ENCODE assay signal across 9 cellular contexts in the genomic region with DNA sequence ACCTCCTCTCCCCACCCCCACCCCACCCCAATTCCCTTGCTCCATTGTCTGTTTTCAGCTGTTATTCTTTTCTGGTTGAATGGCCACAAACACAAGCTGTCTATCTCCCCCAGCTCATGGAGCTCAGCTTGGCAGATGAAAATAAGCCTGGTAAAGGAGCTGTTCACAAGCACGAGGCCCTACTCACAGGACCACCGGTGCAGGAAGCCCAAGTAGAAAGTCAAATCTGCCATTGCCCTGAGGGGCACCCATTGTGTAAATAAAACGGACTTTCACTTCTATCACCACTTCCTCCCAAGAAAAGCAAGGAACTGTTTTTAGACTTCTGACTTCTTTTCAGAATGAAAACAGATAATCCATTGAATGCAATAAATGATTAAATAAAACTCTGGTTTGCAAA. TPM values are rescaled to one million over a fixed set of nuclear protein-coding genes. Genes with fewer than 3 reads are reported as not detected.
DNase-seq lines count a peak whose midpoint lies in the region; ATAC-seq and TF ChIP-seq lines count a peak whose summit lies in the region.
"Had no signal": no experiment of that assay in that cellular context is flagged by ENCODE, and none has a peak within 500 bp of the region (broad histone marks: within the 10 kb centered on the region; RNA-seq: fewer than 3 reads in every experiment).

No MANE protein-coding gene starts in this region.

- H3K4me3 ChIP-seq in upper lobe of left lung, result no peak overlapping the region
- no peak overlapping the region for H3K4me3 ChIP-seq in coronary artery
- H3K4me3 ChIP-seq: MG63 had no signal

- H3K27me3 ChIP-seq in upper lobe of left lung, result no peaks in the 10 kb centered on the region
- H3K27me3 ChIP-seq: MG63 had no signal

- no peak for ATAC-seq in upper lobe of left lung (ENCODE audit: low FRiP score in 2 of 2)
- no peak for ATAC-seq in GM18867 (IDR thresholded peaks at IDR 0.05; ENCODE audit: unreplicated experiment)

- no peaks in the 10 kb centered on the region for H3K36me3 ChIP-seq in upper lobe of left lung
- H3K36me3 ChIP-seq: MG63 had no signal

- H3K4me3 Mint-ChIP-seq in activated naive CD4-positive, alpha-beta T cell treated with anti-CD3 and anti-CD28 coated beads, Interleukin-2, amount 50 U/mL, for 24 hours, result peak overlapping the region; percentile 93
- H3K4me3 Mint-ChIP-seq in glutamatergic neuron (ENCODE audit: unreplicated experiment), result peak overlapping the region; percentile 98

- DNase-seq in activated naive CD4-positive, alpha-beta T cell treated with Interleukin-2 at 50 U/mL for 16 hours, result no peak
- DNase-seq in RPMI7951 (ENCODE audit: low read depth) (peak; percentile 42), glutamatergic neuron (no peak), upper lobe of left lung (no peak), superior temporal gyrus (ENCODE audit: extremely low spot score) (no peak), coronary artery (ENCODE audit: low spot score) (no peak)

- H3K27me3 Mint-ChIP-seq in activated naive CD4-positive, alpha-beta T cell treated with anti-CD3 and anti-CD28 coated beads, Interleukin-2, amount 50 U/mL, for 24 hours, result no peaks in the 10 kb centered on the region
- H3K27me3 Mint-ChIP-seq in glutamatergic neuron (ENCODE audit: unreplicated experiment), result peaks cover 32% of the 10 kb centered on the region

- no peak for TF ChIP-seq EP300 in upper lobe of left lung (IDR thresholded peaks at IDR 0.05)

- no peak for TF ChIP-seq POLR2A in upper lobe of left lung (IDR thresholded peaks at IDR 0.05)

- H3K27ac Mint-ChIP-seq in activated naive CD4-positive, alpha-beta T cell treated with anti-CD3 and anti-CD28 coated beads, Interleukin-2, amount 50 U/mL, for 24 hours, result peak overlapping the region; percentile 99
- H3K27ac Mint-ChIP-seq in glutamatergic neuron (ENCODE audit: unreplicated experiment), result peak overlapping the region; percentile 98

- no peak for TF ChIP-seq CTCF in glutamatergic neuron (IDR thresholded peaks at IDR 0.05; ENCODE audit: partially characterized antibody, unreplicated experiment)
- TF ChIP-seq CTCF in upper lobe of left lung (IDR thresholded peaks at IDR 0.05), result no peak
- no peak for TF ChIP-seq CTCF in coronary artery (IDR thresholded peaks at IDR 0.05)

- 32 to 36% methylated on average over 3 of the region's 3 CpGs for WGBS in upper lobe of left lung, 2 donors

- H3K36me3 Mint-ChIP-seq in activated naive CD4-positive, alpha-beta T cell treated with anti-CD3 and anti-CD28 coated beads, Interleukin-2, amount 50 U/mL, for 24 hours, result peaks cover 20% of the 10 kb centered on the region
- peaks cover 18% of the 10 kb centered on the region for H3K36me3 Mint-ChIP-seq in glutamatergic neuron (ENCODE audit: unreplicated experiment)

- H3K9me3 Mint-ChIP-seq in activated naive CD4-positive, alpha-beta T cell treated with anti-CD3 and anti-CD28 coated beads, Interleukin-2, amount 50 U/mL, for 24 hours, result no peaks in the 10 kb centered on the region
- H3K9me3 Mint-ChIP-seq in glutamatergic neuron (ENCODE audit: unreplicated experiment), result peaks cover 27% of the 10 kb centered on the region

- H3K4me1 ChIP-seq in upper lobe of left lung, result peaks cover 27 to 44% (median 35%) of the 10 kb centered on the region in 4 donors

- peak overlapping the region in 3 of 4 donors; percentile 18 to 59 (median 48) for H3K27ac ChIP-seq in upper lobe of left lung
- H3K27ac ChIP-seq in coronary artery, result no peak overlapping the region

- H3K4me1 Mint-ChIP-seq in activated naive CD4-positive, alpha-beta T cell treated with anti-CD3 and anti-CD28 coated beads, Interleukin-2, amount 50 U/mL, for 24 hours, result peaks cover 95% of the 10 kb centered on the region
- H3K4me1 Mint-ChIP-seq in glutamatergic neuron (ENCODE audit: low read depth, unreplicated experiment), result peaks cover 38% of the 10 kb centered on the region

- H3K9me3 ChIP-seq in upper lobe of left lung, result no peaks in the 10 kb centered on the region

RNA-seq across cellular contexts. Expression of gene RIPOR2, which starts 27.8 kb away (rescaled TPM):
- 0.68 and 0.72 TPM in 2 replicates for total RNA-seq in RPMI7951 (2014; rRNA removed; shearing (Covaris generic))
- 82.2 TPM for total RNA-seq in glutamatergic neuron (ENCODE audit: unreplicated experiment)
- total RNA-seq in upper lobe of left lung, result 10 to 100 TPM; 25.3 to 67.1 (median 48.3) TPM

Comparison
In these comparisons a context has a peak if more than half of its experiments do, and no peak if none do; other contexts are left out.
1. H3K27ac ChIP-seq: peak in upper lobe of left lung (3 of 4); none in coronary artery (0 of 2).
2. RNA of gene RIPOR2, which starts 27.8 kb away (total RNA-seq): 82.2 TPM in glutamatergic neuron (single experiment) and 25.3 to 67.1 TPM in upper lobe of left lung; 0.68 to 0.72 TPM in RPMI7951; every median in the first group is over 10 times any median in the second.